23 cellular contexts compared by ENCODE assay signal in the genomic region with DNA sequence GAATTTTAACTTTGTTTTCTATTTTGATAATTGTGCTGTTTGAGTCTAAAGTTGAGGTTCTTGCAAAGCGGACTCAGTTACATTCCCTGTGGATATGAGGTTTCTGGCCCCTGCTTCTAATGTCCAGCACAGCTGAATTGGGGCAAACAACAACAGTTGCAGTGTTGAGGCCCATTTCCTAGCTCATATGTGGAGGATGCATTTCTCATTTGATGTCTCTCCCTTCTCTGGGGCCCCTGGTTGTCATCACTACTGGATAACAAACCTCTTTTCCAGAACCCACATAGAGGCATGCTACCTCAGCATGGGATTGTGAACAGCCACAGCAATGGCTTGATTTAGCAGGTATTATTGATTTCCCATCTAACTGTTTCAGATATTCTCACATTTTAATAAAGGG.
"Had no signal": no experiment of that assay in that cellular context is flagged by ENCODE, and none has a peak within 500 bp of the region (broad histone marks: within the 10 kb centered on the region; RNA-seq: fewer than 3 reads in every experiment).

No MANE protein-coding gene starts in this region.

- H3K27ac ChIP-seq: colonic mucosa, coronary artery, epithelial cell of prostate, esophagus muscularis mucosa, esophagus squamous epithelium, foreskin keratinocyte, gastrocnemius medialis, gastroesophageal sphincter, heart left ventricle, heart right ventricle had no signal

- DNase-seq: colonic mucosa; cortex of kidney; dermis blood vessel endothelial cell; dorsolateral prefrontal cortex; effector CD4-positive, alpha-beta T cell; effector CD8-positive, alpha-beta T cell; effector memory CD4-positive, alpha-beta T cell; effector memory CD8-positive, alpha-beta T cell; endodermal cell; erythroblast; esophagus squamous epithelium; foreskin fibroblast; foreskin melanocyte; gastrocnemius medialis; glutamatergic neuron; head of caudate nucleus; heart left ventricle; heart right ventricle had no signal

- H3K9me3 ChIP-seq: colonic mucosa, esophagus muscularis mucosa, esophagus squamous epithelium, gastrocnemius medialis, gastroesophageal sphincter, heart left ventricle had no signal

- H3K36me3 ChIP-seq: colonic mucosa, esophagus muscularis mucosa, esophagus squamous epithelium, gastrocnemius medialis, gastroesophageal sphincter, heart left ventricle, heart right ventricle had no signal

- H3K4me3 ChIP-seq: colonic mucosa, coronary artery, esophagus muscularis mucosa, esophagus squamous epithelium, gastrocnemius medialis, gastroesophageal sphincter, heart left ventricle, heart right ventricle had no signal

- H3K4me1 ChIP-seq: colonic mucosa, esophagus muscularis mucosa, esophagus squamous epithelium, foreskin keratinocyte, gastrocnemius medialis, gastroesophageal sphincter, heart right ventricle had no signal

- H3K27me3 ChIP-seq: colonic mucosa, dorsolateral prefrontal cortex, esophagus squamous epithelium, foreskin keratinocyte, gastrocnemius medialis, gastroesophageal sphincter, heart left ventricle, heart right ventricle had no signal
